1 cellular context compared by ENCODE assay signal in the genomic region with DNA sequence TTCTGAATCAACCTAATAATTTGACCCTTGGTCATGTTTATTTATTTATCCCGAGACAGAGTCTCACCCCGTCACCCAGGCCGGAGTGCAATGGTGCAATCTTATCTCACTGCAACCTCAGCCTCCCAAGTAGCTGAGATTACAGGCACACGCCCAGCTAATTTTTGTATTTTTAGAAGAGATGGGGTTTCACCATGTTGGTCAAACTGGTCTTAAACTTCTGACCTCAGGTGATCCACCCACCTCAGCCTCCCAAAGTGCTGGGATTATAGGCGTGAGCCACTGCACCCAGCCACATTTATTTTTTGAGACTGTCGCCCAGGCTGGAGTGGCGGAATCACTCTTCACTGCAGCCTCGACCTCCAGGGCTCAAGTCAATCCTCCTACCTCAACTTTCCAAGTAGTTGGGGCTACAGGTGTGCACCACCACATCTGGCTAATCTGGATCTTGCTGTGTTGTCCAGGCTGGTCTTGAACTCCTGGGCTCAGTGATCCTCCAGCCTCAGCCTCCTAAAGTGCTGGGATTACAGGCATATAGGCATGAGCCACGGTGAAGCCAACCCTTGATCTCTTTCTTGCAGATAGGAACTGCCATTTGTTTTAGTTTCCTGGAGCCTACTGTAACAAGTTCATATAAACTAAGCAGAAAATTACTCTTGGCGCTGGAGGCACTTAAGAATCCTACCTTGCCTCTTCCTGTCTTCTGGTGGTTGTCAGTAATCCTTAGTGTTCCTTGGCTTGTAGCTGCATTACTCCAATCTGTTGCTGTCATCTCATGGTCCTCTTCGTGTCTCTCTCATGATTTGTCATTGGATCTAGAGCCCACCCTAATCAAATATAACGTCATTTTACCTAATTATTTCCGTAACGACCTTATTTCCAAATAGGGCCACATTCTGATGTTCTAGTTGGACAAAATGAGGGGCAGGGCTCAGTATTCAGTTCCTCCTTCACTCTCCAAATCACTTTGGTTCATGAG.
TF ChIP-seq lines count a peak whose summit lies in the region.

No MANE protein-coding gene starts in this region.

TF ChIP-seq in HCT116, 20 proteins besides CTCF, POLR2A, EP300 and RAD21:
- no peak for TF ChIP-seq MAX (IDR thresholded peaks at IDR 0.05)
